In the genomic region with DNA sequence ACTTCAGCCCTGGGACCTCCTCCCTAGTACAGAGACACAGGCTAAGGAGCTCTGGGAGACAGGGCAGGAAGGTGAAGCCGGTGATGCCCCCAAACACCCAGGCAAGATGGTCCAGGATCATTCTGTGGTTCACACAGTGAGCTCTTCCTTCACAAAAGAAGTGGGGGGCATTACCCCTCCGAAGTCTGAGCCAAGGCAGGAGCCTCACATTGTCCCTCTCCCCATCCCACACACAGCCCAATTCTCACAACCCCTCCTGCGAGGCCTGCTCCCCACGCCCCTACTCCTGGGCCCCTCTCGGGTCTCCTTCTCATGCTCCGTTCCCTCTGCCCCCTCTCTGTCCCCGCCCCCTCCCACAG, we compare ENCODE assay signal across 8 cellular contexts. TPM values are rescaled to one million over a fixed set of nuclear protein-coding genes. Genes with fewer than 3 reads are reported as not detected.
A peak's percentile ranks its signal among the peaks of the same experiment; 100 is the strongest.
DNase-seq lines count a peak whose midpoint lies in the region; ATAC-seq and TF ChIP-seq lines count a peak whose summit lies in the region.

No MANE protein-coding gene starts in this region.

- CTCF ChIA-PET in CD4-positive, alpha-beta T cell (lab: Charles Lee): interaction anchor here (3.8 to 4.3 kb wide), 2 partner anchors 9 to 11 kb away, joined by 17 to 23 read pairs; a partner anchor contains a TSS

- no peaks in the 10 kb centered on the region for H3K27me3 ChIP-seq in CD4-positive, alpha-beta T cell (ENCODE audit: control insufficient read depth, insufficient read depth, low read length)
- H3K27me3 ChIP-seq in parathyroid adenoma (ENCODE audit: control insufficient read depth, insufficient read depth, low read length): no peaks in the 10 kb centered on the region
- H3K27me3 ChIP-seq in MG63: no peaks in the 10 kb centered on the region

- no peaks in the 10 kb centered on the region for H3K9me3 Mint-ChIP-seq in CD4-positive, alpha-beta T cell
- no peaks in the 10 kb centered on the region for H3K9me3 Mint-ChIP-seq in effector memory CD8-positive, alpha-beta T cell

- intact Hi-C loops in CD4-positive, alpha-beta T cell (cut with DNase I, micrococcal nuclease): loop anchor here in 1 of 2 experiments (10.0 kb wide), 1 partner anchor 55 kb away; no protein-coding TSS in a partner anchor

- peak overlapping the region; percentile 70 for H3K4me3 Mint-ChIP-seq in CD4-positive, alpha-beta T cell
- H3K4me3 Mint-ChIP-seq in effector memory CD8-positive, alpha-beta T cell: peak overlapping the region; percentile 77 to 82

- no peaks in the 10 kb centered on the region for H3K27me3 Mint-ChIP-seq in CD4-positive, alpha-beta T cell
- H3K27me3 Mint-ChIP-seq in effector memory CD8-positive, alpha-beta T cell: no peaks in the 10 kb centered on the region

- peaks cover 38% of the 10 kb centered on the region for H3K36me3 Mint-ChIP-seq in CD4-positive, alpha-beta T cell (ENCODE audit: low read depth)
- H3K36me3 Mint-ChIP-seq in effector memory CD8-positive, alpha-beta T cell (ENCODE audit: insufficient read depth): peaks cover 75% of the 10 kb centered on the region

- H3K9ac ChIP-seq in parathyroid adenoma: no peak overlapping the region

- H3K36me3 ChIP-seq in parathyroid adenoma (ENCODE audit: control insufficient read depth, insufficient read depth, low read length): no peaks in the 10 kb centered on the region
- peaks cover 13% of the 10 kb centered on the region for H3K36me3 ChIP-seq in MG63

- H3K79me2 ChIP-seq in parathyroid adenoma: peaks cover 73% of the 10 kb centered on the region

- peaks cover 63% of the 10 kb centered on the region for H3K4me1 ChIP-seq in parathyroid adenoma

- peaks cover 91% of the 10 kb centered on the region for H3K4me1 Mint-ChIP-seq in CD4-positive, alpha-beta T cell (ENCODE audit: low read depth)
- H3K4me1 Mint-ChIP-seq in effector memory CD8-positive, alpha-beta T cell (ENCODE audit: low read depth in 2 of 2): peaks cover 89% of the 10 kb centered on the region in 2 donors

- H2AFZ ChIP-seq in parathyroid adenoma: no peak overlapping the region

- no peak for TF ChIP-seq POLR2A in NB4 (IDR thresholded peaks at IDR 0.05; ENCODE audit: extremely low read depth, insufficient read length)

- H3K4me2 ChIP-seq in parathyroid adenoma (ENCODE audit: low read length): peak overlapping the region; percentile 67

- no peak for ATAC-seq in CD4-positive, alpha-beta T cell (ENCODE audit: poor library complexity)
- ATAC-seq in effector memory CD8-positive, alpha-beta T cell (replicated peaks): no peak

- no peaks in the 10 kb centered on the region for H3K9me3 ChIP-seq in CD4-positive, alpha-beta T cell (ENCODE audit: control insufficient read depth, low read length)
- H3K9me3 ChIP-seq in parathyroid adenoma (ENCODE audit: control insufficient read depth, low read length) (no peaks in the 10 kb centered on the region), MG63 (no peaks in the 10 kb centered on the region)

- TF ChIP-seq CTCF in CD4-positive, alpha-beta T cell (IDR thresholded peaks at IDR 0.05): no peak
- TF ChIP-seq CTCF in NB4 (IDR thresholded peaks at IDR 0.05; ENCODE audit: low read depth, low read length) (no peak), parathyroid adenoma (IDR thresholded peaks at IDR 0.05) (no peak)

- H3K27ac Mint-ChIP-seq in CD4-positive, alpha-beta T cell: peak overlapping the region; percentile 90
- peak overlapping the region; percentile 94 to 95 for H3K27ac Mint-ChIP-seq in effector memory CD8-positive, alpha-beta T cell

- no peak for DNase-seq in CD4-positive, alpha-beta T cell
- DNase-seq in NB4 (ENCODE audit: low read depth) (no peak), mesenteric fat pad (ENCODE audit: low spot score) (no peak), MG63 (no peak), RPMI8226 (no peak)
- no peak for DNase-seq in effector memory CD8-positive, alpha-beta T cell
- no peak for DNase-seq in stimulated activated CD4-positive, alpha-beta T cell treated with anti-CD3 and anti-CD28 coated beads, Interleukin-2, amount 100 ng/mL, for 24 hours

- peak overlapping the region; percentile 68 for H3K27ac ChIP-seq in CD4-positive, alpha-beta T cell (ENCODE audit: low read depth, low read length)
- peak overlapping the region; percentile 89 for H3K27ac ChIP-seq in parathyroid adenoma

- H3K4me3 ChIP-seq in NB4 (ENCODE audit: low read depth, low read length) (peak overlapping the region; percentile 47), parathyroid adenoma (ENCODE audit: low read depth, low read length) (peak overlapping the region; percentile 23), MG63 (no peak overlapping the region)

- POLR2A ChIA-PET in CD4-positive, alpha-beta T cell (lab: Charles Lee): interaction anchor here (1.3 to 5.8 kb wide), 7 partner anchors 8 to 97 kb away, joined by 3 to 75 read pairs (median 7); a partner anchor contains a TSS

RNA-seq across cellular contexts. Expression of a gene that starts 10.7 kb away (rescaled TPM):
- total RNA-seq in CD4-positive, alpha-beta T cell: 100 to 1,000 TPM; 155 to 162 TPM
- total RNA-seq in mesenteric fat pad: 38.7 TPM
- total RNA-seq in MG63 (2014; rRNA removed; shearing (Covaris generic); ENCODE audit: low replicate concordance): 3.4 and 11.7 TPM in 2 replicates
